ENCODE assay signal across 15 cellular contexts in the genomic region with DNA sequence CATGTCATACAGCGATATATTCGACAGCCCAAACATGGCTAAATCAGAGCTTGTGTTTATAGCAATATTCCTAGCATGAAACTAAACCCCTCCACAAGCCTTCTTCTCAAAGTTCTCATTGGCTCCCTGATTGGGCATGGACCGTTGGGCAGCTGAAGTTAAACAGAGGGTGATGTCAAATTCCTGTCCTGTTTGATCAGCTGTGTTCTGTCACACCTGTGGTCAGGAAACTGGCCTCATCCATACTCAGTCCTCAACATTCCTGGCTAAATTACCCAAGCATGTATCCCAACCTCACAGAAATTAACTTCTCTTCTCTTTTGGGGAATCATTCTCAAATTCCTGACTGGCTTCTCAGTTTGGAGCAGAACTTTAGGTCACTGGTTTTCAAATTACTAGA.
"Had no signal": no experiment of that assay in that cellular context is flagged by ENCODE, and none has a peak within 500 bp of the region (broad histone marks: within the 10 kb centered on the region; RNA-seq: fewer than 3 reads in every experiment).

No MANE protein-coding gene starts in this region.

- H3K9me3 Mint-ChIP-seq: neural progenitor cell; stimulated activated naive CD8-positive, alpha-beta T cell treated with anti-CD3 and anti-CD28 coated beads, Interleukin-15, Interleukin-2, amounts not matched to agents 100 ng/mL and 50 ng/mL, for 24 hours had no signal

- H3K4me1 Mint-ChIP-seq: immature natural killer cell, naive B cell, neural progenitor cell had no signal

- H3K4me3 Mint-ChIP-seq: immature natural killer cell; neural progenitor cell; stimulated activated naive CD8-positive, alpha-beta T cell treated with anti-CD3 and anti-CD28 coated beads, Interleukin-15, Interleukin-2, amounts not matched to agents 100 ng/mL and 50 ng/mL, for 24 hours had no signal

- H3K36me3 Mint-ChIP-seq: immature natural killer cell, naive B cell, neural progenitor cell had no signal

- H3K27ac Mint-ChIP-seq: immature natural killer cell; naive B cell; neural progenitor cell; stimulated activated naive CD8-positive, alpha-beta T cell treated with anti-CD3 and anti-CD28 coated beads, Interleukin-15, Interleukin-2, amounts not matched to agents 100 ng/mL and 50 ng/mL, for 24 hours had no signal

- DNase-seq: activated CD4-positive, alpha-beta T cell treated with anti-CD3 and anti-CD28 coated beads, Interleukin-2, amount 50 U/mL, for 1 hour; activated CD8-positive, alpha-beta memory T cell treated with anti-CD3 and anti-CD28 coated beads for 24 hours; activated CD8-positive, alpha-beta memory T cell treated with anti-CD3 and anti-CD28 coated beads, Interleukin-2, amount 50 U/mL, for 48 hours; activated effector memory CD4-positive, alpha-beta T cell treated with Interleukin-2 at 50 U/mL for 16 hours; activated naive CD4-positive, alpha-beta T cell treated with anti-CD3 and anti-CD28 coated beads, Interleukin-2, amount 50 U/mL, for 16 hours; activated T-cell treated with anti-CD3 and anti-CD28 coated beads, Interleukin-2, amount 50 U/mL, for 48 hours; effector CD4-positive, alpha-beta T cell; immature natural killer cell; naive B cell; right cardiac atrium; T-helper 1 cell; T-helper 9 cell; uterus had no signal

- H3K27me3 Mint-ChIP-seq: naive B cell; stimulated activated naive CD8-positive, alpha-beta T cell treated with anti-CD3 and anti-CD28 coated beads, Interleukin-15, Interleukin-2, amounts not matched to agents 100 ng/mL and 50 ng/mL, for 24 hours had no signal
